ENCODE assay signal across 28 cellular contexts in the genomic region with DNA sequence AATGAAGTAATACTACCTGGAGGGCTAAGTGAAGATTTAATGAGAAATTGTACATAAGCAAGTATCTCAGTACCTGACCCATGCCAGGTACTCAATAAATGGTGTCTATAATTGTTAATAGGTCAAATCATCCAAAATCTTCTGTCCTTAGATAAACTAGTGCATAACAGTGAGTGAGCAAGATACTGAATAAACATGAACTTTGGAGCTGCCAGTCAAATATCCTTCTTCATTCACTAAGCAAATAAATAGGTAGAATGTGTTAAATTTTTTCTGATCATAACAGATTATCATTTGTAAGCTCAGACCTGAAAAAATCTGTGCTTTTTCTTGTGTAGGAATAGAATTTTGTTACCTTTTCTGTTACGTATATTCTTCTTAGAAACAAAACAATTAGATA. TPM values are rescaled to one million over a fixed set of nuclear protein-coding genes. Genes with fewer than 3 reads are reported as not detected.
DNase-seq lines count a peak whose midpoint lies in the region; ATAC-seq, FAIRE-seq and TF ChIP-seq lines count a peak whose summit lies in the region.
"Had no signal": no experiment of that assay in that cellular context is flagged by ENCODE, and none has a peak within 500 bp of the region (broad histone marks: within the 10 kb centered on the region; RNA-seq: fewer than 3 reads in every experiment).

No MANE protein-coding gene starts in this region.

- no peak overlapping the region for H2AFZ ChIP-seq in osteoblast (ENCODE audit: low read length)

- peaks cover 50% of the 10 kb centered on the region for H3K79me2 ChIP-seq in osteoblast (ENCODE audit: insufficient read depth, low read length)

- no peak for TF ChIP-seq POLR2A in GM12892 (IDR thresholded peaks at IDR 0.05; ENCODE audit: low read depth, low read length)

- H3K9me3 ChIP-seq in osteoblast (ENCODE audit: low read depth, low read length): no peaks in the 10 kb centered on the region
- H3K9me3 ChIP-seq: BE2C had no signal

- H3K27ac ChIP-seq in osteoblast (ENCODE audit: low read depth, low read length): no peak overlapping the region
- H3K27ac ChIP-seq: HL-60, RWPE1 had no signal

- peaks cover 22% of the 10 kb centered on the region for H3K36me3 ChIP-seq in osteoblast (ENCODE audit: insufficient read depth, low read length)
- H3K36me3 ChIP-seq: BE2C had no signal

- no peak overlapping the region for H3K4me3 ChIP-seq in LNCaP clone FGC (ENCODE audit: low read depth, low read length)
- no peak overlapping the region for H3K4me3 ChIP-seq in osteoblast (ENCODE audit: insufficient read depth, low read length)

- TF ChIP-seq CTCF in LNCaP clone FGC (IDR thresholded peaks at IDR 0.05; ENCODE audit: control insufficient read depth, extremely low read depth, insufficient read depth) (no peak), osteoblast (IDR thresholded peaks at IDR 0.05; ENCODE audit: extremely low read depth, low read depth, low read length) (no peak)

- DNase-seq in GM12892 (ENCODE audit: insufficient read length) (no peak), LNCaP clone FGC (ENCODE audit: low read depth) (peak; percentile 57), left colon (no peak), osteoblast (ENCODE audit: insufficient read length, low spot score, missing footprints) (peak; percentile 71), Kasumi-1 (lab: John Stamatoyannopoulos, UW) (no peak), superior temporal gyrus (ENCODE audit: extremely low spot score) (no peak)
- DNase-seq: ACHN; BE2C; Calu3; CD8-positive, alpha-beta memory T cell; GOT3; HCEC 1CT; KBM-7; NCI-H1048; NCI-H1417 treated with DMSO at 0.1 percent for 48 hours; NCI-H1694 treated with DMSO at 0.1 percent for 48 hours; NCI-H2081; NCI-H2227 treated with DMSO at 0.1 percent for 48 hours; NCI-H526 treated with DMSO at 0.1 percent for 48 hours; SHP77 had no signal

- intact Hi-C loops in left colon (cut with DNase I, micrococcal nuclease): no loop called here

- FAIRE-seq in GM12892 (lab: Jason Lieb, UNC): peak; percentile 38

- no peak overlapping the region for H3K4me2 ChIP-seq in osteoblast (ENCODE audit: insufficient read depth, low read length)

- no peaks in the 10 kb centered on the region for H3K4me1 ChIP-seq in osteoblast (ENCODE audit: insufficient read depth, low read length)
- H3K4me1 ChIP-seq: BE2C had no signal

- ATAC-seq in left colon: peak; percentile 44
- no peak for ATAC-seq in HG03469 (IDR thresholded peaks at IDR 0.05; ENCODE audit: unreplicated experiment)
- no peak for ATAC-seq in HG03095 (IDR thresholded peaks at IDR 0.05; ENCODE audit: unreplicated experiment)
- ATAC-seq: Panc1 had no signal

- no peaks in the 10 kb centered on the region for H3K27me3 ChIP-seq in osteoblast (ENCODE audit: insufficient read depth, low read length)
- H3K27me3 ChIP-seq: BE2C had no signal

- peaks cover 6% of the 10 kb centered on the region for H4K20me1 ChIP-seq in osteoblast (ENCODE audit: insufficient read depth, low read length)

RNA-seq across cellular contexts. Expression of gene RAB3GAP1, which starts 39.6 kb away (rescaled TPM):
- polyA plus RNA-seq in GM12892 (2012; ENCODE audit: missing spikeins): 26.9 TPM
- total RNA-seq in left colon (10 to 100 TPM; 41.1 to 42.9 TPM), osteoblast (89.0 and 90.5 TPM in 2 replicates)

RNA-seq across cellular contexts. Expression of gene MAP3K19, which starts 44.4 kb away (rescaled TPM):
- polyA plus RNA-seq in GM12892 (2012; ENCODE audit: missing spikeins): 0.28 TPM
- total RNA-seq in left colon (not detected), osteoblast (not detected in 2 replicates)
- total RNA-seq: Calu3; CD8-positive, alpha-beta memory T cell; G401; NCI-H460 had no signal
- polyA plus RNA-seq: CD14-positive monocyte; CD8-positive, alpha-beta memory T cell had no signal

Comparison
In these comparisons a context has a peak if more than half of its experiments do, and no peak if none do; other contexts are left out.
1. DNase-seq: peak in LNCaP clone FGC (single experiment) and osteoblast (single experiment); none in GM12892 (single experiment), left colon (0 of 2), Kasumi-1 (0 of 2) and superior temporal gyrus (single experiment).